Comparison of ENCODE assay signal across 18 cellular contexts in the genomic region with DNA sequence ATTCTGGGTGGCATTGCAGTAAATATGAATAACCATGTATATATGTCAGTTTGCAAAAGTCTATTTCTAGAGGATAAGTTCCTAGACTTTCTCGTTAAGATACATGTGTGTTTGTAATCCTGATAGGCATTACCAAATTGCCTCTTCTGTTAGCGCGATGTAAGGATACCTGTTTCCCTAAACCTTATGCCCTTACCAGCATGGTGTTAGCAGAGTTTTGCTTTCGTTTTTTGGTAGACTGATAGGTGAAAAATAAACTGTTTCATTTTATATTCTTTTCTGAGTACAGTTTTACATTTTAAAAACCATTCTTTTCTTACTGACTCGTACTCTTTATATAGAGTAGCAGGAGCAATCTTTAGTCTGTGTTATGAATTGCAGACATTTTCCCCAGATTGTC. TPM values are rescaled to one million over a fixed set of nuclear protein-coding genes. Genes with fewer than 3 reads are reported as not detected.
A peak's percentile ranks its signal among the peaks of the same experiment; 100 is the strongest.
DNase-seq lines count a peak whose midpoint lies in the region; ATAC-seq, FAIRE-seq and TF ChIP-seq lines count a peak whose summit lies in the region.
"Had no signal": no experiment of that assay in that cellular context is flagged by ENCODE, and none has a peak within 500 bp of the region (broad histone marks: within the 10 kb centered on the region; RNA-seq: fewer than 3 reads in every experiment).

No MANE protein-coding gene starts in this region.

- WGBS in K562 (ENCODE audit: insufficient coverage, low coverage, missing lambda C conversion rate) = 77% methylated on average over 5 of the region's 5 CpGs

- H3K4me3 ChIP-seq in SK-N-MC = no peak overlapping the region
- H3K4me3 ChIP-seq in K562 = no peak overlapping the region
- H3K4me3 ChIP-seq: BLaER1 treated with 17β-estradiol and CSF1 and Interleukin-3, amounts not matched to agents 10 nM and 100 nM; GM23248 had no signal

- H3K27ac ChIP-seq in SK-N-MC = peak overlapping the region; percentile 90; the same call in 1 of the 2 replicates
- peak overlapping the region; percentile 18; the same call in 1 of the 3 replicates for H3K27ac ChIP-seq in K562 (ENCODE audit: extremely low read depth, low read depth, low read length)
- H3K27ac ChIP-seq: BLaER1 treated with 17β-estradiol and CSF1 and Interleukin-3, amounts not matched to agents 10 nM and 100 nM; GM23248; HL-60 had no signal

- DNase-seq in activated naive CD8-positive, alpha-beta T cell treated with anti-CD3 and anti-CD28 coated beads for 36 hours = no peak
- DNase-seq in SK-N-MC (ENCODE audit: low read depth, low spot score) = no peak
- DNase-seq in K562 (ENCODE audit: extremely low read depth in 1 of 4, low spot score in 3 of 4) = no peak
- no peak for DNase-seq in NCI-H1105 (lab: John Stamatoyannopoulos, UW)
- no peak for DNase-seq in stimulated activated naive CD8-positive, alpha-beta T cell treated with anti-CD3 and anti-CD28 coated beads, Interleukin-15, amount 100 ng/mL, for 72 hours
- DNase-seq in cardiac septum (ENCODE audit: low spot score) = no peak
- DNase-seq: ACHN; CD4-positive, alpha-beta T cell; DMS79; GM23248 had no signal

- peaks cover 2% of the 10 kb centered on the region for H3K9me1 ChIP-seq in K562 (ENCODE audit: control insufficient read depth, insufficient read depth, low read length)

- intact Hi-C loops in K562 (cut with micrococcal nuclease) = no loop called here
- intact Hi-C loops in cardiac septum (cut with DNase I) = no loop called here

- peaks cover 100% of the 10 kb centered on the region for H3K79me2 ChIP-seq in K562 (ENCODE audit: control insufficient read depth, insufficient read depth, low read length)

- no peak overlapping the region for H3K4me2 ChIP-seq in K562 (ENCODE audit: insufficient read depth, low read length)
- H3K4me2 ChIP-seq: BLaER1 treated with 17β-estradiol and CSF1 and Interleukin-3, amounts not matched to agents 10 nM and 100 nM had no signal

- in situ Hi-C loops in K562 (cut with MboI) = no loop called here

- TF ChIP-seq EP300 in K562 (IDR thresholded peaks at IDR 0.05; ENCODE audit: low read length) = no peak

- POLR2A ChIA-PET in K562 (lab: Yijun Ruan, JAX) = no interaction called here

- peak overlapping the region; percentile 30 for H3K4me3 Mint-ChIP-seq in activated naive CD8-positive, alpha-beta T cell
- no peak overlapping the region for H3K4me3 Mint-ChIP-seq in activated naive CD8-positive, alpha-beta T cell treated with anti-CD3 and anti-CD28 coated beads for 36 hours
- no peak overlapping the region for H3K4me3 Mint-ChIP-seq in stimulated activated naive CD8-positive, alpha-beta T cell treated with anti-CD3 and anti-CD28 coated beads, Interleukin-15, amount 100 ng/mL, for 72 hours
- H3K4me3 Mint-ChIP-seq: CD4-positive, alpha-beta T cell had no signal

- no peak for TF ChIP-seq RAD21 in K562 (CRISPR knock-in tag; conservative IDR thresholded peaks at IDR 0.05 in 1 of 2, IDR thresholded peaks at IDR 0.05 in 1 of 2)

- peaks cover 20 to 34% of the 10 kb centered on the region in 2 experiments; a peak in 4 of 5 replicates for H3K4me1 ChIP-seq in K562 (replicated peaks in 1 of 2; ENCODE audit: control insufficient read depth in 2 of 2, insufficient read depth in 2 of 2, low read length in 2 of 2)

- no peak for TF ChIP-seq CTCF in K562 (IDR thresholded peaks at IDR 0.05 in 2 of 3, conservative IDR thresholded peaks at IDR 0.05 in 1 of 3; ENCODE audit: insufficient read depth in 2 of 3, low read depth in 1 of 3, low read length in 3 of 3)

- CTCF ChIA-PET in K562 (lab: Yijun Ruan, JAX; ENCODE audit: low intra/inter-chr PET ratio) = no interaction called here

- H3K27me3 Mint-ChIP-seq in activated naive CD8-positive, alpha-beta T cell = no peaks in the 10 kb centered on the region
- H3K27me3 Mint-ChIP-seq in activated naive CD8-positive, alpha-beta T cell treated with anti-CD3 and anti-CD28 coated beads for 36 hours = no peaks in the 10 kb centered on the region
- H3K27me3 Mint-ChIP-seq in stimulated activated naive CD8-positive, alpha-beta T cell treated with anti-CD3 and anti-CD28 coated beads, Interleukin-15, amount 100 ng/mL, for 72 hours = no peaks in the 10 kb centered on the region
- H3K27me3 Mint-ChIP-seq: CD4-positive, alpha-beta T cell had no signal

- H3K36me3 Mint-ChIP-seq in activated naive CD8-positive, alpha-beta T cell = peaks cover 22% of the 10 kb centered on the region
- H3K36me3 Mint-ChIP-seq in activated naive CD8-positive, alpha-beta T cell treated with anti-CD3 and anti-CD28 coated beads for 36 hours = peaks cover 67% of the 10 kb centered on the region

- no peak for FAIRE-seq in K562 (lab: Jason Lieb, UNC)
- FAIRE-seq: GM12891, GM19239, H54 had no signal

- BruUV-seq in K562 (replicated peaks; lab: Mats Ljungman, UMichigan) = no TSS peak

- H3K27ac Mint-ChIP-seq in activated naive CD8-positive, alpha-beta T cell = no peak overlapping the region
- no peak overlapping the region for H3K27ac Mint-ChIP-seq in activated naive CD8-positive, alpha-beta T cell treated with anti-CD3 and anti-CD28 coated beads for 36 hours
- H3K27ac Mint-ChIP-seq in stimulated activated naive CD8-positive, alpha-beta T cell treated with anti-CD3 and anti-CD28 coated beads, Interleukin-15, amount 100 ng/mL, for 72 hours = no peak overlapping the region
- H3K27ac Mint-ChIP-seq: CD4-positive, alpha-beta T cell had no signal

- H3K9me3 Mint-ChIP-seq in activated naive CD8-positive, alpha-beta T cell (ENCODE audit: low read depth) = peaks cover 13% of the 10 kb centered on the region
- peaks cover 29% of the 10 kb centered on the region for H3K9me3 Mint-ChIP-seq in activated naive CD8-positive, alpha-beta T cell treated with anti-CD3 and anti-CD28 coated beads for 36 hours
- peaks cover 9 to 20% of the 10 kb centered on the region in 2 donors for H3K9me3 Mint-ChIP-seq in stimulated activated naive CD8-positive, alpha-beta T cell treated with anti-CD3 and anti-CD28 coated beads, Interleukin-15, amount 100 ng/mL, for 72 hours

- ATAC-seq in K562 = no peak
- no peak for ATAC-seq in GM21723 (IDR thresholded peaks at IDR 0.05; ENCODE audit: unreplicated experiment)
- ATAC-seq in stimulated activated naive CD8-positive, alpha-beta T cell treated with anti-CD3 and anti-CD28 coated beads, Interleukin-15, amount 100 ng/mL, for 72 hours = no peak
- ATAC-seq: HCT116 had no signal

- no peaks in the 10 kb centered on the region for H3K27me3 ChIP-seq in K562 (ENCODE audit: control insufficient read depth in 2 of 2, insufficient read depth in 2 of 2, low read length in 2 of 2)
- H3K27me3 ChIP-seq: BLaER1 treated with 17β-estradiol and CSF1 and Interleukin-3, amounts not matched to agents 10 nM and 100 nM had no signal

- H2AFZ ChIP-seq in K562 (ENCODE audit: low read depth, low read length) = no peak overlapping the region
- H2AFZ ChIP-seq: GM23248 had no signal

- H3K9ac ChIP-seq in SK-N-MC (ENCODE audit: insufficient read length) = no peak overlapping the region
- no peak overlapping the region for H3K9ac ChIP-seq in K562 (ENCODE audit: insufficient read depth in 1 of 2, low read depth in 2 of 2, low read length in 2 of 2)
- H3K9ac ChIP-seq: BLaER1 treated with 17β-estradiol and CSF1 and Interleukin-3, amounts not matched to agents 10 nM and 100 nM; GM23248 had no signal

- H3K36me3 ChIP-seq in SK-N-MC (ENCODE audit: insufficient read depth, low read length) = 0 out of 2 replicates have a peak, but pooled peaks cover 5% of the 10 kb centered on the region
- peaks cover 6% of the 10 kb centered on the region for H3K36me3 ChIP-seq in K562 (ENCODE audit: control insufficient read depth, insufficient read depth, low read length)

- H3K4me1 Mint-ChIP-seq in activated naive CD8-positive, alpha-beta T cell (ENCODE audit: low read depth) = peaks cover 71% of the 10 kb centered on the region
- H3K4me1 Mint-ChIP-seq in activated naive CD8-positive, alpha-beta T cell treated with anti-CD3 and anti-CD28 coated beads for 36 hours = peaks cover 67% of the 10 kb centered on the region
- peaks cover 67% of the 10 kb centered on the region for H3K4me1 Mint-ChIP-seq in stimulated activated naive CD8-positive, alpha-beta T cell treated with anti-CD3 and anti-CD28 coated beads, Interleukin-15, amount 100 ng/mL, for 72 hours

- TF ChIP-seq POLR2A in K562 (conservative IDR thresholded peaks at IDR 0.05) = no peak

- H3K9me3 ChIP-seq in SK-N-MC (ENCODE audit: low read depth, low read length) (peaks cover 13% of the 10 kb centered on the region; the same call in 1 of the 2 replicates), K562 (replicated peaks; ENCODE audit: control insufficient read depth, insufficient read depth, low read depth, low read length) (peaks cover 15% of the 10 kb centered on the region; the same call in 1 of the 2 replicates)

- H4K20me1 ChIP-seq in K562 (replicated peaks; ENCODE audit: control insufficient read depth, insufficient read depth, low read length) = peaks cover 4% of the 10 kb centered on the region

TF ChIP-seq in K562, 482 proteins besides CTCF, POLR2A, EP300 and RAD21 (continues in another document):
- TF ChIP-seq CHD1 (IDR thresholded peaks at IDR 0.05; ENCODE audit: low read length) (no peak), ZNF174 (CRISPR knock-in tag; IDR thresholded peaks at IDR 0.05) (no peak), ZBTB7A (IDR thresholded peaks at IDR 0.05; ENCODE audit: borderline replicate concordance, control insufficient read depth, low read depth, low read length) (no peak), SRSF7 (optimal IDR thresholded peaks at IDR 0.05; ENCODE audit: low read depth, low read length) (no peak), ERF (CRISPR knock-in tag; IDR thresholded peaks at IDR 0.05) (no peak)

RNA-seq across cellular contexts. Expression of gene SNX9, which starts 32.3 kb away (rescaled TPM):
- 10 to 100 TPM; 63.4 to 64.4 TPM for total RNA-seq in activated naive CD8-positive, alpha-beta T cell treated with anti-CD3 and anti-CD28 coated beads for 36 hours
- total RNA-seq in K562 (2011; cell fraction: chromatin; rRNA removed; ENCODE audit: low replicate concordance) = 38.7 and 52.0 TPM in 2 replicates
- total RNA-seq in K562 (2011; cell fraction: nucleolus; rRNA removed) = 23.3 and 24.7 TPM in 2 replicates
- 28.7 and 31.5 TPM in 2 replicates for total RNA-seq in K562 (2011; cell fraction: nucleoplasm; rRNA removed)
- total RNA-seq in K562 (2014; rRNA removed) (57.1 and 64.3 TPM in 2 replicates), K562 (2014; rRNA removed; fragmentation: Illumina TruSeq; extraction: Trizol) (52.8 and 59.8 TPM in 2 replicates), K562 (2015; rRNA removed; fragmentation: Illumina TruSeq; extraction: Trizol) (45.2 and 48.1 TPM in 2 replicates), K562 (2021) (66.8 and 72.2 TPM in 2 replicates), cardiac septum (34.2 TPM)
- polyA plus RNA-seq in K562 (2011; rRNA removed) (63.6 and 80.2 TPM in 2 replicates), K562 (2014; fragmentation: Illumina TruSeq; extraction: Trizol) (79.5 and 81.7 TPM in 2 replicates), K562 (2014; fragmentation: Nextera tagmentation; extraction: Ambion mirVana) (1 to 10 TPM; 6.0 to 7.3 TPM), K562 (2014; rRNA removed) (61.3 and 70.0 TPM in 2 replicates)
- 35.7 and 42.0 TPM in 2 replicates for polyA plus RNA-seq in K562 (2011; cell fraction: cytosol; rRNA removed)
- polyA plus RNA-seq in K562 (2011; cell fraction: nucleus; rRNA removed) = 56.0 and 61.8 TPM in 2 replicates
- 38.3 and 43.4 TPM in 2 replicates for polyA plus RNA-seq in K562 (2012)
- polyA minus RNA-seq in K562 (2011; rRNA and poly(A)+ RNA removed) = 59.7 and 63.7 TPM in 2 replicates
- 28.7 and 35.8 TPM in 2 replicates for polyA minus RNA-seq in K562 (2011; cell fraction: cytosol; rRNA and poly(A)+ RNA removed)
- polyA minus RNA-seq in K562 (2011; cell fraction: nucleus; rRNA and poly(A)+ RNA removed) = 21.7 and 34.3 TPM in 2 replicates
